8 cellular contexts compared by ENCODE assay signal in genomic region chr3:125107861-125108567, GRCh38. TPM values are rescaled to one million over a fixed set of nuclear protein-coding genes. Genes with fewer than 3 reads are reported as not detected.
A peak's percentile ranks its signal among the peaks of the same experiment; 100 is the strongest.
DNase-seq lines count a peak whose midpoint lies in the region; ATAC-seq and TF ChIP-seq lines count a peak whose summit lies in the region.

No MANE protein-coding gene starts in this region.

- TF ChIP-seq CTCF in GM10248 (IDR thresholded peaks at IDR 0.05; ENCODE audit: control extremely low read depth, extremely low read depth, low read depth, missing control alignments) (no peak), RWPE2 (IDR thresholded peaks at IDR 0.05; ENCODE audit: poor library complexity, severe bottlenecking) (no peak), left lung (IDR thresholded peaks at IDR 0.05) (no peak)

- H3K27me3 ChIP-seq in GM23248 (replicated peaks; ENCODE audit: insufficient read depth) (no peaks in the 10 kb centered on the region), RWPE2 (ENCODE audit: insufficient read depth, poor library complexity, severe bottlenecking) (no peaks in the 10 kb centered on the region), left lung (no peaks in the 10 kb centered on the region)

- in situ Hi-C loops in GM23248 (cut with MboI): no loop called here

- no peaks in the 10 kb centered on the region for H3K36me3 ChIP-seq in GM23248 (ENCODE audit: low read depth)
- H3K36me3 ChIP-seq in RWPE2 (ENCODE audit: low read depth): no peaks in the 10 kb centered on the region; the same call in 1 of the 2 replicates
- no peaks in the 10 kb centered on the region for H3K36me3 ChIP-seq in left lung

- peak overlapping the region; percentile 55 for H3K4me2 ChIP-seq in GM23248 (ENCODE audit: unreplicated experiment)

- no peaks in the 10 kb centered on the region for H3K9me2 ChIP-seq in GM23248 (ENCODE audit: insufficient read depth)

- WGBS in GM23248 (ENCODE audit: low coverage in 1 of 2, low lambda C conversion rate in 2 of 2, missing lambda C conversion rate in 2 of 2), 2 experiments: 48 to 52% methylated on average over 13 of the region's 13 CpGs

- POLR2A ChIA-PET in GM10248 (lab: Yijun Ruan, JAX): no interaction called here

- H3F3A ChIP-seq in GM23248 (ENCODE audit: insufficient read depth): peaks cover 34% of the 10 kb centered on the region

- intact Hi-C loops in left lung (cut with DNase I): no loop called here

- H3K4me3 ChIP-seq in GM23248 (no peak overlapping the region), RWPE2 (ENCODE audit: severe bottlenecking) (no peak overlapping the region), left lung (no peak overlapping the region)

- H3K27ac ChIP-seq in GM23248 (peak overlapping the region; percentile 64), RWPE2 (ENCODE audit: poor library complexity, severe bottlenecking) (peak overlapping the region; percentile 40), left lung (no peak overlapping the region)

- H3K4me1 ChIP-seq in GM23248 (ENCODE audit: insufficient read depth) (peaks cover 50% of the 10 kb centered on the region), RWPE2 (ENCODE audit: insufficient read depth, poor library complexity, severe bottlenecking) (peaks cover 33% of the 10 kb centered on the region), left lung (no peaks in the 10 kb centered on the region)

- peak; percentile 71 for DNase-seq in GM10248 (ENCODE audit: extremely low spot score)
- peak; percentile 91 for DNase-seq in GM23248
- no peak for DNase-seq in RWPE2 (ENCODE audit: low spot score)
- no peak for DNase-seq in left lung
- no peak for DNase-seq in effector CD8-positive, alpha-beta T cell (lab: John Stamatoyannopoulos, UW)
- DNase-seq in NCI-H748 treated with DMSO at 0.1 percent for 48 hours (lab: John Stamatoyannopoulos, UW): no peak
- no peak for DNase-seq in middle frontal gyrus (ENCODE audit: extremely low spot score, low spot score)
- no peak for DNase-seq in stimulated activated CD4-positive, alpha-beta T cell treated with anti-CD3 and anti-CD28 coated beads, Interleukin-2, amount 100 ng/mL, for 48 hours

- peak overlapping the region; percentile 37; the same call in 1 of the 2 replicates for H3K9ac ChIP-seq in GM23248

- H2AFZ ChIP-seq in GM23248: no peak overlapping the region

- H3K9me3 ChIP-seq in GM23248 (ENCODE audit: low read depth) (no peaks in the 10 kb centered on the region), RWPE2 (ENCODE audit: severe bottlenecking) (no peaks in the 10 kb centered on the region), left lung (no peaks in the 10 kb centered on the region)

- no peaks in the 10 kb centered on the region for H4K20me1 ChIP-seq in GM23248 (ENCODE audit: insufficient read depth)

- peak; percentile 69 for ATAC-seq in RWPE2 (ENCODE audit: low read depth)
- ATAC-seq in left lung: peak; percentile 16

- no peaks in the 10 kb centered on the region for H3K79me2 ChIP-seq in GM23248 (ENCODE audit: insufficient read depth)

- CTCF ChIA-PET in GM10248 (lab: Yijun Ruan, JAX): interaction anchor here (1.2 to 5.2 kb wide), 7 partner anchors 8 to 94 kb away, joined by 3 to 39 read pairs (median 4); no protein-coding TSS in a partner anchor

RNA-seq across cellular contexts. Expression of gene HEG1, which starts 52.2 kb away (rescaled TPM):
- 116 and 137 TPM in 2 replicates for total RNA-seq in GM23248 (2014; rRNA removed; shearing (Covaris generic))
- polyA plus RNA-seq in GM23248 (2016; fragmentation: Nextera tagmentation; extraction: Ambion mirVana): 32.0 and 32.1 TPM in 2 replicates
- total RNA-seq in left lung: 100 to 1,000 TPM; 107 to 132 TPM

Comparison
In these comparisons a context has a peak if more than half of its experiments do, and no peak if none do; other contexts are left out.
1. DNase-seq: peak in GM10248 (single experiment) and GM23248 (single experiment); none in RWPE2 (single experiment), left lung (0 of 2), effector CD8-positive, alpha-beta T cell (single experiment), NCI-H748 treated with DMSO at 0.1 percent for 48 hours (single experiment), middle frontal gyrus (single experiment) and stimulated activated CD4-positive, alpha-beta T cell treated with anti-CD3 and anti-CD28 coated beads, Interleukin-2, amount 100 ng/mL, for 48 hours (0 of 2).
2. H3K27ac ChIP-seq: peak in GM23248 (single experiment) and RWPE2 (single experiment); none in left lung (0 of 2).